Comparison of ENCODE assay signal across 15 cellular contexts in genomic region chr10:15797346-15797745, GRCh38.
DNase-seq lines count a peak whose midpoint lies in the region; ATAC-seq, FAIRE-seq and TF ChIP-seq lines count a peak whose summit lies in the region.
"Had no signal": no experiment of that assay in that cellular context is flagged by ENCODE, and none has a peak within 500 bp of the region (broad histone marks: within the 10 kb centered on the region; RNA-seq: fewer than 3 reads in every experiment).

No MANE protein-coding gene starts in this region.

- H3K4me3 ChIP-seq in LNCaP clone FGC (ENCODE audit: low read depth, low read length), result peak overlapping the region; percentile 25; the same call in 1 of the 2 replicates
- no peak overlapping the region for H3K4me3 ChIP-seq in K562
- no peak overlapping the region for H3K4me3 ChIP-seq in mucosa of descending colon

- no peaks in the 10 kb centered on the region for H3K9me3 Mint-ChIP-seq in glutamatergic neuron (ENCODE audit: unreplicated experiment)
- H3K9me3 Mint-ChIP-seq: CD8-positive, alpha-beta T cell had no signal

- H3K9me3 ChIP-seq in K562 (replicated peaks; ENCODE audit: control insufficient read depth, insufficient read depth, low read depth, low read length), result peaks cover 21% of the 10 kb centered on the region
- H3K9me3 ChIP-seq in mucosa of descending colon, result peaks cover 2% of the 10 kb centered on the region

- H3K79me2 ChIP-seq in K562 (ENCODE audit: control insufficient read depth, insufficient read depth, low read length), result peaks cover 71% of the 10 kb centered on the region

- H3K27ac Mint-ChIP-seq in glutamatergic neuron (ENCODE audit: unreplicated experiment), result no peak overlapping the region
- H3K27ac Mint-ChIP-seq: CD14-positive monocyte; CD8-positive, alpha-beta T cell had no signal

- CTCF ChIA-PET in K562 (lab: Yijun Ruan, JAX; ENCODE audit: low intra/inter-chr PET ratio), result no interaction called here

- intact Hi-C loops in K562 (cut with micrococcal nuclease) (no loop called here), mucosa of descending colon (cut with DNase I, micrococcal nuclease) (no loop called here)

- no peaks in the 10 kb centered on the region for H3K27me3 ChIP-seq in K562 (ENCODE audit: control insufficient read depth in 2 of 2, insufficient read depth in 2 of 2, low read length in 2 of 2)

- H3K4me2 ChIP-seq in K562 (ENCODE audit: insufficient read depth, low read length), result no peak overlapping the region

- no peak for TF ChIP-seq RAD21 in K562 (CRISPR knock-in tag; conservative IDR thresholded peaks at IDR 0.05 in 1 of 2, IDR thresholded peaks at IDR 0.05 in 1 of 2)

- H3K9ac ChIP-seq in K562 (ENCODE audit: insufficient read depth in 1 of 2, low read depth in 2 of 2, low read length in 2 of 2), result no peak overlapping the region; a peak in 1 of 4 replicates

- peaks cover 40% of the 10 kb centered on the region for H3K36me3 ChIP-seq in K562 (ENCODE audit: control insufficient read depth, insufficient read depth, low read length)
- no peaks in the 10 kb centered on the region for H3K36me3 ChIP-seq in mucosa of descending colon (ENCODE audit: low read depth)

- H4K20me1 ChIP-seq in K562 (replicated peaks; ENCODE audit: control insufficient read depth, insufficient read depth, low read length), result no peaks in the 10 kb centered on the region

- DNase-seq in D721Med (ENCODE audit: insufficient read length, low spot score) (no peak), LNCaP clone FGC (ENCODE audit: low read depth) (no peak), K562 (ENCODE audit: extremely low read depth in 1 of 4, low spot score in 3 of 4) (no peak), mucosa of descending colon (no peak), glutamatergic neuron (no peak), NCI-H1417 (lab: John Stamatoyannopoulos, UW) (no peak)
- no peak for DNase-seq in stimulated activated CD4-positive, alpha-beta T cell treated with anti-CD3 and anti-CD28 coated beads, Interleukin-1b, Interleukin-23, amount 100 ng/mL, for 48 hours
- DNase-seq: CD8-positive, alpha-beta T cell; COR-L47; DND-41; GDM1; HCEC 1CT had no signal

- no peak for TF ChIP-seq EP300 in K562 (IDR thresholded peaks at IDR 0.05; ENCODE audit: low read length)

- no peak for TF ChIP-seq CTCF in D721Med (IDR thresholded peaks at IDR 0.05; ENCODE audit: insufficient read depth, missing control alignments)
- no peak for TF ChIP-seq CTCF in LNCaP clone FGC (IDR thresholded peaks at IDR 0.05; ENCODE audit: control insufficient read depth, extremely low read depth, insufficient read depth)
- TF ChIP-seq CTCF in K562 (IDR thresholded peaks at IDR 0.05 in 2 of 3, conservative IDR thresholded peaks at IDR 0.05 in 1 of 3; ENCODE audit: insufficient read depth in 2 of 3, low read depth in 1 of 3, low read length in 3 of 3), result no peak
- TF ChIP-seq CTCF in mucosa of descending colon (IDR thresholded peaks at IDR 0.05), result no peak
- no peak for TF ChIP-seq CTCF in glutamatergic neuron (IDR thresholded peaks at IDR 0.05; ENCODE audit: partially characterized antibody, unreplicated experiment)

- H3K4me1 ChIP-seq in K562 (replicated peaks in 1 of 2; ENCODE audit: control insufficient read depth in 2 of 2, insufficient read depth in 2 of 2, low read length in 2 of 2) (peaks cover 6 to 39% of the 10 kb centered on the region in 2 experiments; a peak in 4 of 5 replicates), mucosa of descending colon (ENCODE audit: low read depth) (peaks cover 13% of the 10 kb centered on the region)

- no peaks in the 10 kb centered on the region for H3K36me3 Mint-ChIP-seq in glutamatergic neuron (ENCODE audit: unreplicated experiment)

- WGBS in K562 (ENCODE audit: insufficient coverage, low coverage, missing lambda C conversion rate), result 55% methylated on average over 2 of the region's 2 CpGs

- H3K27me3 Mint-ChIP-seq in glutamatergic neuron (ENCODE audit: unreplicated experiment), result no peaks in the 10 kb centered on the region

- TF ChIP-seq POLR2A in K562 (conservative IDR thresholded peaks at IDR 0.05), result no peak

- H3K4me3 Mint-ChIP-seq in glutamatergic neuron (ENCODE audit: unreplicated experiment), result no peak overlapping the region
- H3K4me3 Mint-ChIP-seq: CD14-positive monocyte; CD8-positive, alpha-beta T cell had no signal

- no peak overlapping the region for H2AFZ ChIP-seq in K562 (ENCODE audit: low read depth, low read length)

- ATAC-seq in K562 (no peak), mucosa of descending colon (peak; percentile 31), GM21576 (IDR thresholded peaks at IDR 0.05; ENCODE audit: unreplicated experiment) (no peak)
- ATAC-seq: CD8-positive, alpha-beta T cell had no signal

- in situ Hi-C loops in K562 (cut with MboI), result no loop called here

- FAIRE-seq in D721Med (lab: Jason Lieb, UNC) (peak; percentile 11), K562 (lab: Jason Lieb, UNC) (no peak)
- FAIRE-seq: A204.1 had no signal

- H3K27ac ChIP-seq in K562 (ENCODE audit: extremely low read depth, low read depth, low read length), result no peak overlapping the region; the same call in 1 of the 3 replicates

- H3K9me1 ChIP-seq in K562 (ENCODE audit: control insufficient read depth, insufficient read depth, low read length), result no peaks in the 10 kb centered on the region

- POLR2A ChIA-PET in K562 (lab: Yijun Ruan, JAX), result interaction anchor here (0.8 to 1.4 kb wide), 3 partner anchors 9 to 56 kb away, joined by 3 to 4 read pairs (median 4); no protein-coding TSS in a partner anchor

- BruUV-seq in K562 (replicated peaks; lab: Mats Ljungman, UMichigan), result no TSS peak

- H3K4me1 Mint-ChIP-seq in glutamatergic neuron (ENCODE audit: low read depth, unreplicated experiment), result peaks cover under 1% of the 10 kb centered on the region
- H3K4me1 Mint-ChIP-seq: CD14-positive monocyte had no signal

TF ChIP-seq in K562, 482 proteins besides CTCF, POLR2A, EP300 and RAD21:
- peak; percentile 70 for TF ChIP-seq C11orf30 (IDR thresholded peaks at IDR 0.05; ENCODE audit: low read depth)
- TF ChIP-seq ZNF316 (IDR thresholded peaks at IDR 0.05), result peak; percentile 83
- TF ChIP-seq ZNF655 (CRISPR knock-in tag; IDR thresholded peaks at IDR 0.05), result no peak
- TF ChIP-seq ZZZ3 (IDR thresholded peaks at IDR 0.05), result no peak
- TF ChIP-seq HDGF (IDR thresholded peaks at IDR 0.05), result no peak
- no peak for TF ChIP-seq CBX2 (IDR thresholded peaks at IDR 0.05; ENCODE audit: insufficient read depth, low read length, poor library complexity, severe bottlenecking)
